19 cellular contexts compared by ENCODE assay signal in genomic region chr3:196273655-196274054, GRCh38. TPM values are rescaled to one million over a fixed set of nuclear protein-coding genes. Genes with fewer than 3 reads are reported as not detected.
DNase-seq lines count a peak whose midpoint lies in the region; ATAC-seq and TF ChIP-seq lines count a peak whose summit lies in the region.
"Had no signal": no experiment of that assay in that cellular context is flagged by ENCODE, and none has a peak within 500 bp of the region (broad histone marks: within the 10 kb centered on the region; RNA-seq: fewer than 3 reads in every experiment).

No MANE protein-coding gene starts in this region.

- H3K27me3 ChIP-seq in BLaER1 = no peaks in the 10 kb centered on the region
- no peaks in the 10 kb centered on the region for H3K27me3 ChIP-seq in CD4-positive, alpha-beta memory T cell (ENCODE audit: insufficient read depth, low read length)
- H3K27me3 ChIP-seq: BLaER1 treated with 17β-estradiol and CSF1 and Interleukin-3, amounts not matched to agents 10 nM and 100 nM had no signal

- no peak for DNase-seq in CD4-positive, alpha-beta memory T cell
- no peak for DNase-seq in activated T-helper 2 cell treated with anti-CD3 and anti-CD28 coated beads, Interferon-gamma antibody, Interleukin-2, Interleukin-4, amounts not matched to agents 10 μg/mL and 5 μg/mL and 100 μg/mL, durations not matched to agents 14 hours and 24 hours and 36 hours (ENCODE audit: low spot score)
- DNase-seq in islet precursor cell (peak; percentile 89), mesothelial cell of epicardium (ENCODE audit: low spot score in 2 of 2, unreplicated experiment in 2 of 2) (no peak)
- DNase-seq: DND-41, H7, IMR-90, NCI-H1048, NCI-H2171 treated with DMSO at 0.1 percent for 48 hours, substantia nigra had no signal

- no peak overlapping the region for H3K27ac ChIP-seq in BLaER1
- H3K27ac ChIP-seq in CD4-positive, alpha-beta memory T cell (ENCODE audit: low read depth, low read length) = peak overlapping the region; percentile 75
- H3K27ac ChIP-seq: BLaER1 treated with 17β-estradiol and CSF1 and Interleukin-3, amounts not matched to agents 10 nM and 100 nM; parathyroid adenoma had no signal

- no peak for TF ChIP-seq CTCF in mesothelial cell of epicardium (IDR thresholded peaks at IDR 0.05; ENCODE audit: unreplicated experiment)

- intact Hi-C loops in CD4-positive, alpha-beta memory T cell (cut with micrococcal nuclease) = loop anchor here (1.0 kb wide), 2 partner anchors 14 to 45 kb away; partner anchors contain the start of genes DYNLT2B and PCYT1A
- intact Hi-C loops in activated T-helper 2 cell treated with anti-CD3 and anti-CD28 coated beads, Interferon-gamma antibody, Interleukin-2, Interleukin-4, amounts not matched to agents 10 μg/mL and 5 μg/mL and 100 μg/mL, durations not matched to agents 14 hours and 24 hours and 36 hours (cut with micrococcal nuclease) = loop anchor here (1.0 to 2.0 kb wide), 5 partner anchors 9 to 230 kb away; partner anchors contain the start of genes DYNLT2B, PCYT1A, RNF168 and UBXN7

- CTCF ChIA-PET in CD4-positive, alpha-beta memory T cell (lab: Charles Lee; ENCODE audit: partially characterized antibody) = interaction anchor here (0.7 to 1.7 kb wide), 3 partner anchors 10 to 200 kb away, joined by 3 to 9 read pairs (median 6); no protein-coding TSS in a partner anchor

- H3K9ac ChIP-seq in BLaER1 = no peak overlapping the region
- H3K9ac ChIP-seq: BLaER1 treated with 17β-estradiol and CSF1 and Interleukin-3, amounts not matched to agents 10 nM and 100 nM; parathyroid adenoma had no signal

- H3K36me3 ChIP-seq in BLaER1 = peaks cover 64% of the 10 kb centered on the region
- H3K36me3 ChIP-seq in CD4-positive, alpha-beta memory T cell (ENCODE audit: insufficient read depth, low read length) = peaks cover 9% of the 10 kb centered on the region

- no peaks in the 10 kb centered on the region for H4K20me1 ChIP-seq in BLaER1

- peaks cover 30% of the 10 kb centered on the region for H3K9me3 ChIP-seq in BLaER1
- no peaks in the 10 kb centered on the region for H3K9me3 ChIP-seq in CD4-positive, alpha-beta memory T cell (ENCODE audit: control insufficient read depth in 1 of 2, low read length in 2 of 2)

- H3K4me3 Mint-ChIP-seq in CD4-positive, alpha-beta memory T cell = peak overlapping the region in 3 of 8 donors; percentile 3 to 26 (median 20)
- H3K4me3 Mint-ChIP-seq in activated T-helper 2 cell treated with anti-CD3 and anti-CD28 coated beads, Interferon-gamma antibody, Interleukin-2, Interleukin-4, amounts not matched to agents 10 μg/mL and 5 μg/mL and 100 μg/mL, durations not matched to agents 14 hours and 24 hours and 36 hours (ENCODE audit: low read depth) = no peak overlapping the region
- H3K4me3 Mint-ChIP-seq in mesothelial cell of epicardium = no peak overlapping the region

- POLR2A ChIA-PET in CD4-positive, alpha-beta memory T cell (lab: Charles Lee; ENCODE audit: partially characterized antibody) = interaction anchor here (1.3 to 3.1 kb wide), 2 partner anchors 44 to 54 kb away, joined by 3 to 24 read pairs; partner anchors contain the start of gene DYNLT2B

- H3K27ac Mint-ChIP-seq in CD4-positive, alpha-beta memory T cell = peak overlapping the region; percentile 36 to 98 (median 89)
- peak overlapping the region; percentile 82 for H3K27ac Mint-ChIP-seq in activated T-helper 2 cell treated with anti-CD3 and anti-CD28 coated beads, Interferon-gamma antibody, Interleukin-2, Interleukin-4, amounts not matched to agents 10 μg/mL and 5 μg/mL and 100 μg/mL, durations not matched to agents 14 hours and 24 hours and 36 hours
- H3K27ac Mint-ChIP-seq in mesothelial cell of epicardium = no peak overlapping the region

- H3K27me3 Mint-ChIP-seq in CD4-positive, alpha-beta memory T cell = no peaks in the 10 kb centered on the region
- H3K27me3 Mint-ChIP-seq in activated T-helper 2 cell treated with anti-CD3 and anti-CD28 coated beads, Interferon-gamma antibody, Interleukin-2, Interleukin-4, amounts not matched to agents 10 μg/mL and 5 μg/mL and 100 μg/mL, durations not matched to agents 14 hours and 24 hours and 36 hours (ENCODE audit: low read depth) = no peaks in the 10 kb centered on the region
- H3K27me3 Mint-ChIP-seq in mesothelial cell of epicardium (ENCODE audit: low read depth) = no peaks in the 10 kb centered on the region

- no peak overlapping the region for H3K4me2 ChIP-seq in BLaER1
- H3K4me2 ChIP-seq: BLaER1 treated with 17β-estradiol and CSF1 and Interleukin-3, amounts not matched to agents 10 nM and 100 nM had no signal

- no peaks in the 10 kb centered on the region for H3K9me3 Mint-ChIP-seq in CD4-positive, alpha-beta memory T cell
- no peaks in the 10 kb centered on the region for H3K9me3 Mint-ChIP-seq in activated T-helper 2 cell treated with anti-CD3 and anti-CD28 coated beads, Interferon-gamma antibody, Interleukin-2, Interleukin-4, amounts not matched to agents 10 μg/mL and 5 μg/mL and 100 μg/mL, durations not matched to agents 14 hours and 24 hours and 36 hours
- H3K9me3 Mint-ChIP-seq in mesothelial cell of epicardium = peaks cover 10% of the 10 kb centered on the region

- peaks cover 25 to 29% of the 10 kb centered on the region in 2 donors for H3K36me3 Mint-ChIP-seq in CD4-positive, alpha-beta memory T cell
- H3K36me3 Mint-ChIP-seq in activated T-helper 2 cell treated with anti-CD3 and anti-CD28 coated beads, Interferon-gamma antibody, Interleukin-2, Interleukin-4, amounts not matched to agents 10 μg/mL and 5 μg/mL and 100 μg/mL, durations not matched to agents 14 hours and 24 hours and 36 hours (ENCODE audit: low read depth) = peaks cover 48% of the 10 kb centered on the region
- H3K36me3 Mint-ChIP-seq in mesothelial cell of epicardium = peaks cover 30% of the 10 kb centered on the region

- H3K4me1 Mint-ChIP-seq in CD4-positive, alpha-beta memory T cell = peaks cover 28 to 57% (median 39%) of the 10 kb centered on the region in 4 donors
- peaks cover 47% of the 10 kb centered on the region for H3K4me1 Mint-ChIP-seq in activated T-helper 2 cell treated with anti-CD3 and anti-CD28 coated beads, Interferon-gamma antibody, Interleukin-2, Interleukin-4, amounts not matched to agents 10 μg/mL and 5 μg/mL and 100 μg/mL, durations not matched to agents 14 hours and 24 hours and 36 hours (ENCODE audit: low read depth)
- H3K4me1 Mint-ChIP-seq in mesothelial cell of epicardium = peaks cover 5% of the 10 kb centered on the region

- no peak for ATAC-seq in GM19395 (IDR thresholded peaks at IDR 0.05; ENCODE audit: unreplicated experiment)
- ATAC-seq in HG03571 (IDR thresholded peaks at IDR 0.05; ENCODE audit: unreplicated experiment) = no peak
- no peak for ATAC-seq in GM18520 (IDR thresholded peaks at IDR 0.05; ENCODE audit: unreplicated experiment)

- peak overlapping the region; percentile 0; the same call in 1 of the 2 replicates for H3K4me3 ChIP-seq in BLaER1
- H3K4me3 ChIP-seq in CD4-positive, alpha-beta memory T cell (ENCODE audit: low read length in 2 of 2) = peak overlapping the region in 1 of 2 donors; percentile 21

- 0 out of 2 replicates have a peak, but pooled peaks cover 3% of the 10 kb centered on the region for H3K4me1 ChIP-seq in BLaER1
- H3K4me1 ChIP-seq in CD4-positive, alpha-beta memory T cell (ENCODE audit: insufficient read depth, low read length) = peaks cover 36% of the 10 kb centered on the region
- H3K4me1 ChIP-seq: parathyroid adenoma had no signal

RNA-seq across cellular contexts. Expression of gene PCYT1A, which starts 13.9 kb away (rescaled TPM):
- 10 to 100 TPM; 70.1 to 73.7 TPM for total RNA-seq in CD4-positive, alpha-beta memory T cell
- 10 to 100 TPM; 11.0 to 25.5 TPM for polyA plus RNA-seq in CD4-positive, alpha-beta memory T cell
- total RNA-seq in activated T-helper 2 cell treated with anti-CD3 and anti-CD28 coated beads, Interferon-gamma antibody, Interleukin-2, Interleukin-4, amounts not matched to agents 10 μg/mL and 5 μg/mL and 100 μg/mL, durations not matched to agents 14 hours and 24 hours and 36 hours = 49.2 and 53.7 TPM in 2 replicates
- total RNA-seq in mesothelial cell of epicardium = 37.3 to 40.0 TPM (median 38.8 TPM) in 3 replicates

RNA-seq across cellular contexts. Expression of gene DYNLT2B, which starts 44.4 kb away (rescaled TPM):
- total RNA-seq in CD4-positive, alpha-beta memory T cell = 1 to 10 TPM; 6.0 to 7.4 TPM
- polyA plus RNA-seq in CD4-positive, alpha-beta memory T cell = 10 to 100 TPM; 18.5 to 31.1 TPM
- total RNA-seq in activated T-helper 2 cell treated with anti-CD3 and anti-CD28 coated beads, Interferon-gamma antibody, Interleukin-2, Interleukin-4, amounts not matched to agents 10 μg/mL and 5 μg/mL and 100 μg/mL, durations not matched to agents 14 hours and 24 hours and 36 hours = 10.9 and 12.3 TPM in 2 replicates
- total RNA-seq in mesothelial cell of epicardium = 17.5 to 18.5 TPM (median 17.6 TPM) in 3 replicates

RNA-seq across cellular contexts. Expression of gene SLC51A, which starts 57.3 kb away (rescaled TPM):
- not detected for total RNA-seq in CD4-positive, alpha-beta memory T cell
- 1 to 10 TPM in 1 of 2 donors, not detected in 1; 2.7 TPM for polyA plus RNA-seq in CD4-positive, alpha-beta memory T cell
- not detected in 2 replicates for total RNA-seq in activated T-helper 2 cell treated with anti-CD3 and anti-CD28 coated beads, Interferon-gamma antibody, Interleukin-2, Interleukin-4, amounts not matched to agents 10 μg/mL and 5 μg/mL and 100 μg/mL, durations not matched to agents 14 hours and 24 hours and 36 hours
- total RNA-seq in mesothelial cell of epicardium = 0.57 to 0.80 TPM in 2 of 3 replicates, not detected in the other
- total RNA-seq: endothelial cell of umbilical vein, glomerular endothelial cell, IMR-90 had no signal
- polyA plus RNA-seq: endothelial cell of umbilical vein, IMR-90, keratinocyte had no signal
